In genomic region chr16:27270389-27270788, GRCh38 we compare ENCODE assay signal across 23 cellular contexts. TPM values are rescaled to one million over a fixed set of nuclear protein-coding genes. Genes with fewer than 3 reads are reported as not detected.
A peak's percentile ranks its signal among the peaks of the same experiment; 100 is the strongest.
DNase-seq lines count a peak whose midpoint lies in the region; ATAC-seq, FAIRE-seq and TF ChIP-seq lines count a peak whose summit lies in the region.
"Had no signal": no experiment of that assay in that cellular context is flagged by ENCODE, and none has a peak within 500 bp of the region (broad histone marks: within the 10 kb centered on the region; RNA-seq: fewer than 3 reads in every experiment).

No MANE protein-coding gene starts in this region.

- CTCF ChIA-PET in activated naive CD4-positive, alpha-beta T cell treated with anti-CD3 and anti-CD28 coated beads for 36 hours (lab: Charles Lee), result interaction anchor here (0.6 to 1.6 kb wide), 6 partner anchors 10 to 105 kb away, joined by 3 to 8 read pairs (median 4); no protein-coding TSS in a partner anchor

- ATAC-seq in left lobe of liver, result no peak
- ATAC-seq: GM23338, Right ventricle myocardium inferior had no signal

- intact Hi-C loops in activated naive CD4-positive, alpha-beta T cell treated with anti-CD3 and anti-CD28 coated beads for 36 hours (cut with micrococcal nuclease), result loop anchor here (5.0 kb wide), 1 partner anchor 93 kb away; no protein-coding TSS in a partner anchor

- H3K9ac ChIP-seq in SU-DHL-6 (ENCODE audit: low read length), result no peak overlapping the region
- H3K9ac ChIP-seq: parathyroid adenoma had no signal

- H3K9me3 Mint-ChIP-seq in activated naive CD4-positive, alpha-beta T cell treated with anti-CD3 and anti-CD28 coated beads, Interleukin-2, amount 50 U/mL, for 24 hours, result peaks cover 4% of the 10 kb centered on the region
- H3K9me3 Mint-ChIP-seq in activated naive CD4-positive, alpha-beta T cell treated with anti-CD3 and anti-CD28 coated beads for 36 hours, result peaks cover 3% of the 10 kb centered on the region
- peaks cover 4% of the 10 kb centered on the region for H3K9me3 Mint-ChIP-seq in type B pancreatic cell
- H3K9me3 Mint-ChIP-seq: CD8-positive, alpha-beta memory T cell; GM23338 had no signal

- H3K4me1 Mint-ChIP-seq in activated naive CD4-positive, alpha-beta T cell treated with anti-CD3 and anti-CD28 coated beads, Interleukin-2, amount 50 U/mL, for 24 hours, result peaks cover 73% of the 10 kb centered on the region
- peaks cover 71% of the 10 kb centered on the region for H3K4me1 Mint-ChIP-seq in activated naive CD4-positive, alpha-beta T cell treated with anti-CD3 and anti-CD28 coated beads for 36 hours (ENCODE audit: low read depth)
- H3K4me1 Mint-ChIP-seq in type B pancreatic cell (ENCODE audit: unreplicated experiment), result no peaks in the 10 kb centered on the region

- H3K27ac Mint-ChIP-seq in activated naive CD4-positive, alpha-beta T cell treated with anti-CD3 and anti-CD28 coated beads, Interleukin-2, amount 50 U/mL, for 24 hours, result peak overlapping the region; percentile 8
- H3K27ac Mint-ChIP-seq in activated naive CD4-positive, alpha-beta T cell treated with anti-CD3 and anti-CD28 coated beads for 36 hours, result no peak overlapping the region
- no peak overlapping the region for H3K27ac Mint-ChIP-seq in type B pancreatic cell
- H3K27ac Mint-ChIP-seq: GM23338 had no signal

- H3K4me3 ChIP-seq in SU-DHL-6 (ENCODE audit: insufficient read depth, low read length, poor library complexity, severe bottlenecking), result no peak overlapping the region
- H3K4me3 ChIP-seq: GM23338, transverse colon had no signal

- H3K36me3 ChIP-seq in SU-DHL-6 (ENCODE audit: low read length), result no peaks in the 10 kb centered on the region
- H3K36me3 ChIP-seq: transverse colon had no signal

- no peak for FAIRE-seq in HTR-8/SVneo (lab: Jason Lieb, UNC)
- FAIRE-seq: GM12891, GM19239, TTC549 had no signal

- H3K27me3 Mint-ChIP-seq in activated naive CD4-positive, alpha-beta T cell treated with anti-CD3 and anti-CD28 coated beads, Interleukin-2, amount 50 U/mL, for 24 hours, result no peaks in the 10 kb centered on the region
- no peaks in the 10 kb centered on the region for H3K27me3 Mint-ChIP-seq in activated naive CD4-positive, alpha-beta T cell treated with anti-CD3 and anti-CD28 coated beads for 36 hours (ENCODE audit: low read depth)
- no peaks in the 10 kb centered on the region for H3K27me3 Mint-ChIP-seq in type B pancreatic cell
- H3K27me3 Mint-ChIP-seq: CD8-positive, alpha-beta memory T cell had no signal

- H4K20me1 ChIP-seq in SU-DHL-6 (ENCODE audit: low read depth, low read length), result no peaks in the 10 kb centered on the region

- no peaks in the 10 kb centered on the region for H3K27me3 ChIP-seq in SU-DHL-6 (ENCODE audit: low read length)
- H3K27me3 ChIP-seq: transverse colon had no signal

- no peak overlapping the region for H2AFZ ChIP-seq in SU-DHL-6 (ENCODE audit: low read depth, low read length, severe bottlenecking)
- H2AFZ ChIP-seq: GM23338, parathyroid adenoma had no signal

- no peaks in the 10 kb centered on the region for H3K9me2 ChIP-seq in SU-DHL-6 (replicated peaks; ENCODE audit: insufficient read depth, low read length)

- no peaks in the 10 kb centered on the region for H3K9me3 ChIP-seq in SU-DHL-6 (ENCODE audit: insufficient read depth, low read length)
- H3K9me3 ChIP-seq: transverse colon had no signal

- H3K27ac ChIP-seq in SU-DHL-6 (ENCODE audit: low read depth, low read length), result no peak overlapping the region
- H3K27ac ChIP-seq: parathyroid adenoma, transverse colon had no signal

- no peak overlapping the region for H3K4me3 Mint-ChIP-seq in activated naive CD4-positive, alpha-beta T cell treated with anti-CD3 and anti-CD28 coated beads, Interleukin-2, amount 50 U/mL, for 24 hours
- H3K4me3 Mint-ChIP-seq in activated naive CD4-positive, alpha-beta T cell treated with anti-CD3 and anti-CD28 coated beads for 36 hours, result no peak overlapping the region
- no peak overlapping the region for H3K4me3 Mint-ChIP-seq in type B pancreatic cell
- H3K4me3 Mint-ChIP-seq: GM23338 had no signal

- peak overlapping the region; percentile 17 for H3K4me2 ChIP-seq in SU-DHL-6 (ENCODE audit: low read depth, low read length, poor library complexity, severe bottlenecking)
- H3K4me2 ChIP-seq: GM23338 had no signal

- no peak for DNase-seq in activated naive CD4-positive, alpha-beta T cell treated with anti-CD3 and anti-CD28 coated beads for 36 hours
- DNase-seq in left lobe of liver (ENCODE audit: low spot score) (peak; percentile 38), type B pancreatic cell (ENCODE audit: extremely low spot score, unreplicated experiment) (peak; percentile 20), HTR-8/SVneo (ENCODE audit: insufficient read length, low spot score) (no peak), medulla oblongata (ENCODE audit: extremely low spot score) (no peak), Kasumi-1 (lab: John Stamatoyannopoulos, UW) (no peak)
- DNase-seq: activated effector memory CD4-positive, alpha-beta T cell treated with anti-CD3 and anti-CD28 coated beads, Interleukin-2, amount 50 U/mL, for 16 hours; CD8-positive, alpha-beta memory T cell; KBM-7; MV-4-11; NCI-H1694 treated with DMSO at 0.1 percent for 48 hours; NCI-H69; stimulated activated naive CD4-positive, alpha-beta T cell treated with Interleukin-2 at 50 U/mL for 16 hours; SW 1271; transverse colon had no signal

- TF ChIP-seq CTCF in SU-DHL-6 (IDR thresholded peaks at IDR 0.05; ENCODE audit: insufficient read depth, low read length, poor library complexity, severe bottlenecking) (no peak), type B pancreatic cell (conservative IDR thresholded peaks at IDR 0.05) (no peak)

- H3F3A ChIP-seq in SU-DHL-6 (ENCODE audit: insufficient read depth), result peaks cover 59% of the 10 kb centered on the region

- peaks cover 12% of the 10 kb centered on the region for H3K36me3 Mint-ChIP-seq in activated naive CD4-positive, alpha-beta T cell treated with anti-CD3 and anti-CD28 coated beads, Interleukin-2, amount 50 U/mL, for 24 hours
- H3K36me3 Mint-ChIP-seq in activated naive CD4-positive, alpha-beta T cell treated with anti-CD3 and anti-CD28 coated beads for 36 hours (ENCODE audit: low read depth), result peaks cover 21% of the 10 kb centered on the region
- H3K36me3 Mint-ChIP-seq in type B pancreatic cell, result no peaks in the 10 kb centered on the region

- H3K79me2 ChIP-seq in SU-DHL-6 (ENCODE audit: insufficient read depth, low read length), result no peaks in the 10 kb centered on the region

RNA-seq across cellular contexts. Expression of gene NSMCE1, which starts 1.8 kb away (rescaled TPM):
- total RNA-seq in activated naive CD4-positive, alpha-beta T cell treated with anti-CD3 and anti-CD28 coated beads for 36 hours, result 100 to 1,000 TPM; 112 to 117 TPM
- total RNA-seq in left lobe of liver (27.9 TPM), type B pancreatic cell (ENCODE audit: low replicate concordance) (27.1 and 33.3 TPM in 2 replicates)

RNA-seq across cellular contexts. Expression of gene IL4R, which starts 43.4 kb away (rescaled TPM):
- total RNA-seq in activated naive CD4-positive, alpha-beta T cell treated with anti-CD3 and anti-CD28 coated beads for 36 hours, result 100 to 1,000 TPM; 162 to 170 TPM
- total RNA-seq in left lobe of liver, result 51.4 TPM
- total RNA-seq in type B pancreatic cell (ENCODE audit: low replicate concordance), result 12.3 and 22.1 TPM in 2 replicates

Comparison
In these comparisons a context has a peak if more than half of its experiments do, and no peak if none do; other contexts are left out.
1. DNase-seq: peak in left lobe of liver (single experiment) and type B pancreatic cell (single experiment); none in activated naive CD4-positive, alpha-beta T cell treated with anti-CD3 and anti-CD28 coated beads for 36 hours (single experiment), HTR-8/SVneo (single experiment), medulla oblongata (single experiment) and Kasumi-1 (0 of 2).